In genomic region chr6:7543761-7544424, GRCh38 we compare ENCODE assay signal across 11 cellular contexts. TPM values are rescaled to one million over a fixed set of nuclear protein-coding genes. Genes with fewer than 3 reads are reported as not detected.
DNase-seq lines count a peak whose midpoint lies in the region; ATAC-seq, FAIRE-seq and TF ChIP-seq lines count a peak whose summit lies in the region.
"Had no signal": no experiment of that assay in that cellular context is flagged by ENCODE, and none has a peak within 500 bp of the region (broad histone marks: within the 10 kb centered on the region; RNA-seq: fewer than 3 reads in every experiment).

No MANE protein-coding gene starts in this region.

- intact Hi-C loops in PC-3 (cut with micrococcal nuclease) (loop anchor here (5.0 kb wide), 2 partner anchors 37 to 48 kb away; partner anchors contain the start of gene SNRNP48), esophagus squamous epithelium (cut with DNase I) (no loop called here), pancreas (cut with DNase I) (no loop called here)
- intact Hi-C loops in activated T-helper 1 cell treated with anti-CD3 and anti-CD28 coated beads, Interleukin-12 subunit alpha, Interleukin-12 subunit beta, Interleukin-2, Interleukin-4 antibody, amounts not matched to agents 30 ng/mL and 10 ng/mL and 1 ng/mL, durations not matched to agents 14 hours and 24 hours and 36 hours (cut with micrococcal nuclease) = loop anchor here (5.0 kb wide), 2 partner anchors 183 to 1537 kb away; partner anchors contain the start of genes BMP6 and NRN1

- H3K9me3 ChIP-seq in PC-3 (ENCODE audit: low read length) (no peaks in the 10 kb centered on the region), esophagus squamous epithelium (no peaks in the 10 kb centered on the region), pancreas (no peaks in the 10 kb centered on the region)

- H3K27me3 Mint-ChIP-seq in activated T-helper 1 cell treated with anti-CD3 and anti-CD28 coated beads, Interleukin-12 subunit alpha, Interleukin-12 subunit beta, Interleukin-2, Interleukin-4 antibody, amounts not matched to agents 30 ng/mL and 10 ng/mL and 1 ng/mL, durations not matched to agents 14 hours and 24 hours and 36 hours (ENCODE audit: insufficient read depth) = peaks cover 66% of the 10 kb centered on the region

- H3K4me3 Mint-ChIP-seq in activated T-helper 1 cell treated with anti-CD3 and anti-CD28 coated beads, Interleukin-12 subunit alpha, Interleukin-12 subunit beta, Interleukin-2, Interleukin-4 antibody, amounts not matched to agents 30 ng/mL and 10 ng/mL and 1 ng/mL, durations not matched to agents 14 hours and 24 hours and 36 hours = no peak overlapping the region

- H3K4me1 Mint-ChIP-seq in activated T-helper 1 cell treated with anti-CD3 and anti-CD28 coated beads, Interleukin-12 subunit alpha, Interleukin-12 subunit beta, Interleukin-2, Interleukin-4 antibody, amounts not matched to agents 30 ng/mL and 10 ng/mL and 1 ng/mL, durations not matched to agents 14 hours and 24 hours and 36 hours (ENCODE audit: low read depth) = peaks cover 6% of the 10 kb centered on the region

- H4K20me1 ChIP-seq in PC-3 (ENCODE audit: low read length) = peaks cover 45% of the 10 kb centered on the region

- peak in 1 of 4 donors; percentile 8 for TF ChIP-seq POLR2A in esophagus squamous epithelium (IDR thresholded peaks at IDR 0.05)

- peaks cover 73% of the 10 kb centered on the region for H3K79me2 ChIP-seq in PC-3 (ENCODE audit: low read length)

- H3K27me3 ChIP-seq in PC-3 (ENCODE audit: low read length) (no peaks in the 10 kb centered on the region), esophagus squamous epithelium (peaks cover 0 to 81% (median 0%) of the 10 kb centered on the region in 4 donors), pancreas (no peaks in the 10 kb centered on the region)

- H3K36me3 Mint-ChIP-seq in activated T-helper 1 cell treated with anti-CD3 and anti-CD28 coated beads, Interleukin-12 subunit alpha, Interleukin-12 subunit beta, Interleukin-2, Interleukin-4 antibody, amounts not matched to agents 30 ng/mL and 10 ng/mL and 1 ng/mL, durations not matched to agents 14 hours and 24 hours and 36 hours (ENCODE audit: low read depth) = no peaks in the 10 kb centered on the region
- H3K36me3 Mint-ChIP-seq: immature natural killer cell had no signal

- peak overlapping the region; percentile 95 for H3K4me3 ChIP-seq in PC-3 (ENCODE audit: low read length)
- peak overlapping the region; percentile 68 to 82 (median 72) for H3K4me3 ChIP-seq in esophagus squamous epithelium
- H3K4me3 ChIP-seq in pancreas = peak overlapping the region in 3 of 4 donors; percentile 68 to 91 (median 86)

- H3K9ac ChIP-seq in PC-3 (ENCODE audit: low read length) = peak overlapping the region; percentile 95

- H2AFZ ChIP-seq in PC-3 (ENCODE audit: low read length) = no peak overlapping the region; the same call in 1 of the 2 replicates

- no peak overlapping the region for H3K27ac ChIP-seq in PC-3 (ENCODE audit: low read length)
- H3K27ac ChIP-seq in esophagus squamous epithelium = peak overlapping the region; percentile 92 to 100 (median 97)
- peak overlapping the region in 3 of 4 donors; percentile 16 to 96 (median 93) for H3K27ac ChIP-seq in pancreas

- DNase-seq in EH (ENCODE audit: low read depth) (peak; percentile 27), PC-3 (peak; percentile 20), esophagus squamous epithelium (lab: John Stamatoyannopoulos, UW) (no peak), pancreas (peak in 2 of 6 donors; percentile 41 to 63), 8988T (no peak), SK-N-DZ (ENCODE audit: low spot score) (no peak)
- no peak for DNase-seq in activated T-helper 1 cell treated with anti-CD3 and anti-CD28 coated beads, Interleukin-12 subunit alpha, Interleukin-12 subunit beta, Interleukin-2, Interleukin-4 antibody, amounts not matched to agents 30 ng/mL and 10 ng/mL and 1 ng/mL, durations not matched to agents 14 hours and 24 hours and 36 hours (ENCODE audit: low spot score)
- DNase-seq: activated CD4-positive, alpha-beta T cell treated with anti-CD3 and anti-CD28 coated beads, Interleukin-2, amount 50 U/mL, for 48 hours; immature natural killer cell; stimulated activated CD4-positive, alpha-beta T cell treated with anti-CD3 and anti-CD28 coated beads, Interleukin-1b, Interleukin-23, amount 100 ng/mL, for 48 hours had no signal

- no peak for TF ChIP-seq CTCF in PC-3 (conservative IDR thresholded peaks at IDR 0.05; ENCODE audit: low read depth, low read length)
- TF ChIP-seq CTCF in esophagus squamous epithelium (IDR thresholded peaks at IDR 0.05) = no peak
- no peak for TF ChIP-seq CTCF in pancreas (IDR thresholded peaks at IDR 0.05)

- no peaks in the 10 kb centered on the region for H3F3A ChIP-seq in PC-3 (ENCODE audit: low read length, unreplicated experiment)

- POLR2A ChIA-PET in PC-3 (lab: Charles Lee; ENCODE audit: unreplicated experiment) = no interaction called here

- no TSS peak for BruUV-seq in PC-3 (replicated peaks; lab: Mats Ljungman, UMichigan)

- FAIRE-seq in pancreas (lab: Jason Lieb, UNC) = no peak

- H3K4me2 ChIP-seq in PC-3 (ENCODE audit: low read length) = peak overlapping the region; percentile 91

- peaks cover 47% of the 10 kb centered on the region for H3K4me1 ChIP-seq in PC-3 (ENCODE audit: insufficient read depth, low read length)
- H3K4me1 ChIP-seq in esophagus squamous epithelium = peaks cover 8 to 50% (median 8%) of the 10 kb centered on the region in 3 donors
- peaks cover 4 to 39% (median 28%) of the 10 kb centered on the region in 3 donors for H3K4me1 ChIP-seq in pancreas

- ATAC-seq in PC-3 = no peak
- ATAC-seq in pancreas = no peak
- no peak for ATAC-seq in HG03520 (IDR thresholded peaks at IDR 0.05; ENCODE audit: unreplicated experiment)

- H3K9me3 Mint-ChIP-seq in activated T-helper 1 cell treated with anti-CD3 and anti-CD28 coated beads, Interleukin-12 subunit alpha, Interleukin-12 subunit beta, Interleukin-2, Interleukin-4 antibody, amounts not matched to agents 30 ng/mL and 10 ng/mL and 1 ng/mL, durations not matched to agents 14 hours and 24 hours and 36 hours = no peaks in the 10 kb centered on the region
- H3K9me3 Mint-ChIP-seq: immature natural killer cell had no signal

- 18 to 22% methylated on average over 13 of the region's 13 CpGs for WGBS in esophagus squamous epithelium, 2 donors
- WGBS in pancreas, 2 donors = 9 to 10% methylated on average over 13 of the region's 13 CpGs

- H3K9me2 ChIP-seq in PC-3 (replicated peaks; ENCODE audit: low read length) = no peaks in the 10 kb centered on the region

- no peak overlapping the region for H3K27ac Mint-ChIP-seq in activated T-helper 1 cell treated with anti-CD3 and anti-CD28 coated beads, Interleukin-12 subunit alpha, Interleukin-12 subunit beta, Interleukin-2, Interleukin-4 antibody, amounts not matched to agents 30 ng/mL and 10 ng/mL and 1 ng/mL, durations not matched to agents 14 hours and 24 hours and 36 hours
- H3K27ac Mint-ChIP-seq: immature natural killer cell had no signal

- H3K36me3 ChIP-seq in PC-3 (ENCODE audit: low read depth, low read length) (no peaks in the 10 kb centered on the region), esophagus squamous epithelium (peaks cover 0 to 15% (median 6%) of the 10 kb centered on the region in 3 donors), pancreas (no peaks in the 10 kb centered on the region)

- CTCF ChIA-PET in PC-3 (lab: Charles Lee) = interaction anchor here (0.6 to 0.7 kb wide), 3 partner anchors 9 to 154 kb away, joined by 3 to 7 read pairs (median 3); partner anchors contain the start of genes CAGE1 and RIOK1

RNA-seq across cellular contexts. Expression of gene DSP, which starts 2.4 kb away (rescaled TPM):
- 54.7 and 71.6 TPM in 2 replicates for total RNA-seq in PC-3 (2014; rRNA removed)
- total RNA-seq in esophagus squamous epithelium = 1,000 to 10,000 TPM in 3 of 4 donors, 100 to 1,000 TPM in 1; 712 to 1,491 (median 1,163) TPM
- 100 to 1,000 TPM; 101 to 139 (median 114) TPM for total RNA-seq in pancreas
- polyA plus RNA-seq in pancreas = 10 to 100 TPM; 17.3 to 35.0 TPM
- total RNA-seq in activated T-helper 1 cell treated with anti-CD3 and anti-CD28 coated beads, Interleukin-12 subunit alpha, Interleukin-12 subunit beta, Interleukin-2, Interleukin-4 antibody, amounts not matched to agents 30 ng/mL and 10 ng/mL and 1 ng/mL, durations not matched to agents 14 hours and 24 hours and 36 hours = not detected in 2 replicates
- not detected in 2 replicates for polyA plus RNA-seq in SK-N-DZ (2014; cell fraction: cytosol; rRNA removed)
- polyA plus RNA-seq in SK-N-DZ (2014; cell fraction: nucleus; rRNA removed) = not detected in 2 replicates
- polyA plus RNA-seq: immature natural killer cell had no signal

RNA-seq across cellular contexts. Expression of gene SNRNP48, which starts 46.1 kb away (rescaled TPM):
- 7.0 and 7.7 TPM in 2 replicates for total RNA-seq in PC-3 (2014; rRNA removed)
- 10 to 100 TPM in 1 of 4 donors, 1 to 10 TPM in 3; 5.3 to 11.6 (median 8.7) TPM for total RNA-seq in esophagus squamous epithelium
- 1 to 10 TPM; 3.7 to 8.1 (median 4.8) TPM for total RNA-seq in pancreas
- polyA plus RNA-seq in pancreas = 1 to 10 TPM; 3.2 to 6.6 TPM
- 17.7 and 18.0 TPM in 2 replicates for total RNA-seq in activated T-helper 1 cell treated with anti-CD3 and anti-CD28 coated beads, Interleukin-12 subunit alpha, Interleukin-12 subunit beta, Interleukin-2, Interleukin-4 antibody, amounts not matched to agents 30 ng/mL and 10 ng/mL and 1 ng/mL, durations not matched to agents 14 hours and 24 hours and 36 hours
- polyA plus RNA-seq in SK-N-DZ (2014; cell fraction: cytosol; rRNA removed) = 12.5 and 18.0 TPM in 2 replicates
- 20.2 and 22.6 TPM in 2 replicates for polyA plus RNA-seq in SK-N-DZ (2014; cell fraction: nucleus; rRNA removed)

Comparison
In these comparisons a context has a peak if more than half of its experiments do, and no peak if none do; other contexts are left out.
1. DNase-seq: peak in EH (single experiment) and PC-3 (single experiment); none in esophagus squamous epithelium (single experiment), activated T-helper 1 cell treated with anti-CD3 and anti-CD28 coated beads, Interleukin-12 subunit alpha, Interleukin-12 subunit beta, Interleukin-2, Interleukin-4 antibody, amounts not matched to agents 30 ng/mL and 10 ng/mL and 1 ng/mL, durations not matched to agents 14 hours and 24 hours and 36 hours (single experiment), 8988T (single experiment) and SK-N-DZ (single experiment).
2. RNA of gene DSP, which starts 2.4 kb away (total RNA-seq): 712 to 1,491 TPM in esophagus squamous epithelium, 101 to 139 TPM in pancreas and 54.7 to 71.6 TPM in PC-3; not detected in activated T-helper 1 cell treated with anti-CD3 and anti-CD28 coated beads, Interleukin-12 subunit alpha, Interleukin-12 subunit beta, Interleukin-2, Interleukin-4 antibody, amounts not matched to agents 30 ng/mL and 10 ng/mL and 1 ng/mL, durations not matched to agents 14 hours and 24 hours and 36 hours; every median in the first group is over 10 times any median in the second.
3. intact Hi-C loops: an anchor here in PC-3 (5.0 kb wide) and activated T-helper 1 cell treated with anti-CD3 and anti-CD28 coated beads, Interleukin-12 subunit alpha, Interleukin-12 subunit beta, Interleukin-2, Interleukin-4 antibody, amounts not matched to agents 30 ng/mL and 10 ng/mL and 1 ng/mL, durations not matched to agents 14 hours and 24 hours and 36 hours (5.0 kb wide); none called in esophagus squamous epithelium and pancreas.
4. Peak in every context shown above with its lines, with median percentiles within 50 percentile points of each other: H3K4me3 ChIP-seq.